ENCODE assay signal across 20 cellular contexts in the genomic region with DNA sequence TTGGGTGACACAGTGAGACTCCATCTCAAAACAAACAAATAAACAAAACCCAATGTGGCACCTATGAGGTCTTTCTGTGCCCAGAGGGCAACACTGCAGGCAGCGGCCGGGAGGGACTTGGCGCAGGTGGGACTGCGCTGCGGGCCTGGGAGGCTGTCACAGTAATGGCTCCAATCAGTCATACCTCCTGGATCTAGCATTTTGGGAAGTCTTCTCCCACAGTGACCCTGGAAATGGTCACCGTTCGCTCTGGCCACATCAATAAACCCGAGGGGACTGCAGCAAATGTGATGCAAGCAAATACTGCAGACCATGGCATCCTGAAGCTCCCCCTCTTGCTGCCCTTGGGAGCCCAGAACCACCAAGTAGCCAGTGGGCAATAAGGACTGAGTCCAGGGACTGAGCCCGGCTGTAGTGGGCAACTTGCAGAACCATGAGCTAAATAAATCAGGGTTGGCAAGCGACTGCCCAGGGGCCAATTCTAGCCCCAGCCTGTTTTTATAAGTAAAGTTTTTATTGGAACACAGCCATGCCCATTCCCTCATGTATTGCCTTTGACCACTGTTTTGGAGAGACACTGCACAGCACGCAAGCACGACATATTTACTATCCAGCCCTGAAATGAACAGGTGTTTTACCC. TPM values are rescaled to one million over a fixed set of nuclear protein-coding genes. Genes with fewer than 3 reads are reported as not detected.
DNase-seq lines count a peak whose midpoint lies in the region; ATAC-seq and TF ChIP-seq lines count a peak whose summit lies in the region.
"Had no signal": no experiment of that assay in that cellular context is flagged by ENCODE, and none has a peak within 500 bp of the region (broad histone marks: within the 10 kb centered on the region; RNA-seq: fewer than 3 reads in every experiment).

No MANE protein-coding gene starts in this region.

- H3K9me3 ChIP-seq in RWPE2 (ENCODE audit: severe bottlenecking), result no peaks in the 10 kb centered on the region
- H3K9me3 ChIP-seq in neural progenitor cell (ENCODE audit: low read depth), result no peaks in the 10 kb centered on the region
- no peaks in the 10 kb centered on the region for H3K9me3 ChIP-seq in suprapubic skin
- H3K9me3 ChIP-seq: BLaER1, SJSA1 had no signal

- TF ChIP-seq POLR2A in suprapubic skin (IDR thresholded peaks at IDR 0.05), result no peak

- H3K4me2 ChIP-seq in neural progenitor cell, result peak overlapping the region; percentile 49
- H3K4me2 ChIP-seq: BLaER1 had no signal

- no peak for TF ChIP-seq CTCF in RWPE2 (IDR thresholded peaks at IDR 0.05; ENCODE audit: poor library complexity, severe bottlenecking)
- TF ChIP-seq CTCF in neural progenitor cell (IDR thresholded peaks at IDR 0.05), result no peak
- TF ChIP-seq CTCF in suprapubic skin (IDR thresholded peaks at IDR 0.05), result no peak

- no peak overlapping the region for H3K4me3 ChIP-seq in RWPE2 (ENCODE audit: severe bottlenecking)
- no peak overlapping the region for H3K4me3 ChIP-seq in neural progenitor cell
- no peak overlapping the region for H3K4me3 ChIP-seq in suprapubic skin
- H3K4me3 ChIP-seq: BLaER1, SJSA1 had no signal

- peak overlapping the region; percentile 27 for H2AFZ ChIP-seq in neural progenitor cell (replicated peaks)

- TF ChIP-seq EP300 in suprapubic skin (IDR thresholded peaks at IDR 0.05), result no peak

- H3K27ac ChIP-seq in RWPE2 (ENCODE audit: poor library complexity, severe bottlenecking) (no peak overlapping the region), neural progenitor cell (no peak overlapping the region), suprapubic skin (no peak overlapping the region)
- H3K27ac ChIP-seq: BLaER1, SJSA1 had no signal

- no peaks in the 10 kb centered on the region for H3K9me3 Mint-ChIP-seq in neural progenitor cell
- H3K9me3 Mint-ChIP-seq: CD4-positive, alpha-beta T cell had no signal

- WGBS in suprapubic skin, result 80% methylated on average over 11 of the region's 12 CpGs

- ATAC-seq in RWPE2 (ENCODE audit: low read depth), result no peak
- no peak for ATAC-seq in GM21367 (IDR thresholded peaks at IDR 0.05; ENCODE audit: unreplicated experiment)
- no peak for ATAC-seq in HG02852 (IDR thresholded peaks at IDR 0.05; ENCODE audit: unreplicated experiment)
- no peak for ATAC-seq in GM19455 (IDR thresholded peaks at IDR 0.05; ENCODE audit: unreplicated experiment)
- ATAC-seq: Right ventricle myocardium inferior had no signal

- H3K27me3 ChIP-seq in RWPE2 (ENCODE audit: insufficient read depth, poor library complexity, severe bottlenecking) (no peaks in the 10 kb centered on the region), neural progenitor cell (no peaks in the 10 kb centered on the region), suprapubic skin (peaks cover 8% of the 10 kb centered on the region)
- H3K27me3 ChIP-seq: BLaER1, SJSA1 had no signal

- no peaks in the 10 kb centered on the region for H3K36me3 Mint-ChIP-seq in neural progenitor cell

- no peaks in the 10 kb centered on the region for H3K36me3 ChIP-seq in RWPE2 (ENCODE audit: low read depth)
- no peaks in the 10 kb centered on the region for H3K36me3 ChIP-seq in neural progenitor cell
- H3K36me3 ChIP-seq in suprapubic skin, result no peaks in the 10 kb centered on the region
- H3K36me3 ChIP-seq: BLaER1 had no signal

- H3K9ac ChIP-seq in neural progenitor cell, result no peak overlapping the region
- H3K9ac ChIP-seq: BLaER1 had no signal

- peaks cover 4% of the 10 kb centered on the region for H3K4me1 ChIP-seq in RWPE2 (ENCODE audit: insufficient read depth, poor library complexity, severe bottlenecking)
- H3K4me1 ChIP-seq in neural progenitor cell, result peaks cover 21% of the 10 kb centered on the region
- peaks cover 12% of the 10 kb centered on the region for H3K4me1 ChIP-seq in suprapubic skin

- H3K4me3 Mint-ChIP-seq in neural progenitor cell, result no peak overlapping the region
- H3K4me3 Mint-ChIP-seq: CD4-positive, alpha-beta T cell had no signal

- DNase-seq in RWPE2 (ENCODE audit: low spot score) (peak; percentile 22), ecto neural progenitor cell (ENCODE audit: low spot score) (peak; percentile 38), neural progenitor cell (ENCODE audit: low spot score) (no peak), suprapubic skin (ENCODE audit: low spot score in 2 of 2) (peak; percentile 28 to 31)
- DNase-seq: DND-41, GOT3, Kasumi-1, NCI-H1694, NCI-H2081, NCI-H2171, NCI-H526, OCI-M1 had no signal

- H4K20me1 ChIP-seq in neural progenitor cell (ENCODE audit: low read depth), result no peaks in the 10 kb centered on the region
- H4K20me1 ChIP-seq: BLaER1 had no signal

- H3K27ac Mint-ChIP-seq in neural progenitor cell, result no peak overlapping the region
- H3K27ac Mint-ChIP-seq: CD4-positive, alpha-beta T cell had no signal

- no peaks in the 10 kb centered on the region for H3K79me2 ChIP-seq in neural progenitor cell (ENCODE audit: low read depth)

- peaks cover 15% of the 10 kb centered on the region for H3K4me1 Mint-ChIP-seq in neural progenitor cell

- H3F3A ChIP-seq in neural progenitor cell (ENCODE audit: low read depth), result peaks cover 11% of the 10 kb centered on the region

- no peaks in the 10 kb centered on the region for H3K27me3 Mint-ChIP-seq in neural progenitor cell (ENCODE audit: insufficient read depth, low read depth)

RNA-seq across cellular contexts. Expression of a gene that starts 15.4 kb away (rescaled TPM):
- 8.1 TPM in 2 replicates for total RNA-seq in neural progenitor cell (ENCODE audit: low replicate concordance)
- 10 to 100 TPM in 2 of 4 donors, 1 to 10 TPM in 2; 5.9 to 14.0 (median 10.1) TPM for total RNA-seq in suprapubic skin
- total RNA-seq: CD4-positive, alpha-beta T cell; G401 had no signal
